12 cellular contexts compared by ENCODE assay signal in the genomic region with DNA sequence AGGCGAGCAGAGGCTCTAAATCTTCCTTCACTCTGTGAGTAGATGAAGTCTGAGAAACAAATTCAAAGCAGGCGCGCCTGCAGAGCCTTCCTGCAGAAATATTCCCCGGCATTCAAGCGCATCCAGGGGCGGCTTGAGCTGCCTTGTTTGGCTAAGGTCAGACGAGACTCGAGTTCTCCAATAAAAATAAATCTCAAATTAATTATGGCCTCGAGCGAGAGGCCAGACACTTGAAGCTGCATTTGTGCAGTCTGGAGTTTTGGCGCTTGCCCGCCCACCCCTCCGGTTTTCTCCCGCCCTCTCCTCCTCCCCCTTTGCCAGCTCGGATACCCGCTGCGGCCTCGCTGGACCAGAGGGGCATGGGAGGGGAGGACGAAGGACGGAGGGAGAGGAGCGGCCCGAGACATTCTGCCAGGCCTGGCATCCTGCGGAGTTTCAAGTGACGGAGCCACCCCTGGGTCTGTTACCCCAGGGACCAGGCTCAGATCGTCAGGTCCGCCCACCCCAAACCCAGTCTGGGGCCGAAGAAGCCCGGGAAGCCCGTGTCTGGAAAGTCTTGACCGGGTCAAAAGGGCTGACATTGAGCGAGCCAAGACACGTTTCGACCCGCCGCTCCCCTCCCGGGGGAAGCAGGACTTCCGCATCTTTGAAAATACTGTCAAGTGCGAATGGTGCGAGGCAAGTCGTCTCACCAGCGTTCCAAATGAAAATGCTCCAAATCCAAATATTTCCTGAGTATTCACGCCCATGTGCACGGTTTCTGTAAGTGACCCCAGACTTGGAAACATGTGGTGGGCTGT. TPM values are rescaled to one million over a fixed set of nuclear protein-coding genes. Genes with fewer than 3 reads are reported as not detected.
DNase-seq lines count a peak whose midpoint lies in the region; ATAC-seq and TF ChIP-seq lines count a peak whose summit lies in the region.
"Had no signal": no experiment of that assay in that cellular context is flagged by ENCODE, and none has a peak within 500 bp of the region (broad histone marks: within the 10 kb centered on the region; RNA-seq: fewer than 3 reads in every experiment).

No MANE protein-coding gene starts in this region.

- no peaks in the 10 kb centered on the region for H3K9me3 Mint-ChIP-seq in activated naive CD4-positive, alpha-beta T cell treated with anti-CD3 and anti-CD28 coated beads, Interleukin-2, amount 50 U/mL, for 72 hours

- no peak for ATAC-seq in activated naive CD4-positive, alpha-beta T cell treated with anti-CD3 and anti-CD28 coated beads, Interleukin-2, amount 50 U/mL, for 72 hours
- ATAC-seq: left colon had no signal

- H3K4me3 ChIP-seq in breast epithelium (peak overlapping the region; percentile 12 to 54 (median 30)), mammary epithelial cell (replicated peaks in 1 of 3; ENCODE audit: insufficient read depth in 1 of 3, low read depth in 2 of 3, low read length in 3 of 3) (no peak overlapping the region), fibroblast of lung (replicated peaks in 1 of 4; ENCODE audit: control extremely low read depth in 1 of 4, insufficient read depth in 1 of 4, low read depth in 3 of 4, low read length in 4 of 4) (no peak overlapping the region), muscle layer of duodenum (ENCODE audit: low read depth in 1 of 2, low read length in 2 of 2) (peak overlapping the region; percentile 26 to 40), vagina (peak overlapping the region; percentile 3 to 18)

- BruUV-seq in mammary epithelial cell (replicated peaks; lab: Mats Ljungman, UMichigan), result no TSS peak

- intact Hi-C loops in breast epithelium (cut with DNase I; ENCODE audit: low total_unique reads) (no loop called here), mammary epithelial cell (cut with micrococcal nuclease) (loop anchor here (5.0 kb wide), 1 partner anchor 658 kb away; no protein-coding TSS in a partner anchor), vagina (cut with DNase I) (no loop called here)

- CTCF ChIA-PET in mammary epithelial cell (lab: Charles Lee; ENCODE audit: low non-redundant PET), result no interaction called here

- H3K27me3 ChIP-seq in breast epithelium (peaks cover 3 to 91% of the 10 kb centered on the region in 2 donors), mammary epithelial cell (ENCODE audit: insufficient read depth, low read length) (peaks cover 35% of the 10 kb centered on the region), fibroblast of lung (ENCODE audit: control insufficient read depth, insufficient read depth, low read length) (peaks cover 40% of the 10 kb centered on the region), muscle layer of duodenum (ENCODE audit: low read depth, low read length) (peaks cover 54% of the 10 kb centered on the region), vagina (peaks cover 3% of the 10 kb centered on the region)

- no peaks in the 10 kb centered on the region for H3K36me3 ChIP-seq in breast epithelium
- H3K36me3 ChIP-seq in mammary epithelial cell (ENCODE audit: insufficient read depth, low read length), result no peaks in the 10 kb centered on the region
- H3K36me3 ChIP-seq in fibroblast of lung (ENCODE audit: control insufficient read depth, insufficient read depth, low read length), result no peaks in the 10 kb centered on the region
- no peaks in the 10 kb centered on the region for H3K36me3 ChIP-seq in muscle layer of duodenum (ENCODE audit: control insufficient read depth in 1 of 2, insufficient read depth in 2 of 2, low read length in 2 of 2)
- no peaks in the 10 kb centered on the region for H3K36me3 ChIP-seq in vagina
- H3K36me3 ChIP-seq: Peyer's patch had no signal

- H2AFZ ChIP-seq in mammary epithelial cell (ENCODE audit: low read depth, low read length) (no peak overlapping the region), fibroblast of lung (ENCODE audit: low read length) (peak overlapping the region; percentile 30)

- H3K79me2 ChIP-seq in mammary epithelial cell (ENCODE audit: insufficient read depth, low read length) (peaks cover 7% of the 10 kb centered on the region), fibroblast of lung (ENCODE audit: control insufficient read depth, insufficient read depth, low read length) (no peaks in the 10 kb centered on the region)

- no peaks in the 10 kb centered on the region for H4K20me1 ChIP-seq in mammary epithelial cell (ENCODE audit: insufficient read depth, low read length)
- H4K20me1 ChIP-seq in fibroblast of lung (ENCODE audit: control insufficient read depth, extremely low read depth, insufficient read depth, low read length), result no peaks in the 10 kb centered on the region

- H3K4me1 ChIP-seq in breast epithelium, result peaks cover 5 to 9% of the 10 kb centered on the region in 2 donors
- peaks cover 14% of the 10 kb centered on the region for H3K4me1 ChIP-seq in mammary epithelial cell (ENCODE audit: insufficient read depth, low read length)
- peaks cover 12% of the 10 kb centered on the region for H3K4me1 ChIP-seq in fibroblast of lung (ENCODE audit: control insufficient read depth, extremely low read depth, insufficient read depth, low read length)
- peaks cover 0 to 56% of the 10 kb centered on the region in 2 donors for H3K4me1 ChIP-seq in muscle layer of duodenum (ENCODE audit: control insufficient read depth in 1 of 2, insufficient read depth in 2 of 2, low read length in 2 of 2)
- peaks cover 42% of the 10 kb centered on the region for H3K4me1 ChIP-seq in vagina

- H3K27ac ChIP-seq in breast epithelium, result peak overlapping the region in 1 of 2 donors; percentile 5
- no peak overlapping the region for H3K27ac ChIP-seq in mammary epithelial cell (ENCODE audit: insufficient read depth, low read depth, low read length)
- H3K27ac ChIP-seq in fibroblast of lung (ENCODE audit: insufficient read depth, low read length), result no peak overlapping the region
- H3K27ac ChIP-seq in muscle layer of duodenum (ENCODE audit: low read length), result no peak overlapping the region
- H3K27ac ChIP-seq in vagina, result peak overlapping the region; percentile 37

- no peak overlapping the region for H3K4me2 ChIP-seq in mammary epithelial cell (ENCODE audit: insufficient read depth, low read depth, low read length)
- no peak overlapping the region for H3K4me2 ChIP-seq in fibroblast of lung (ENCODE audit: extremely low read depth, insufficient read depth, low read length)

- H3K9me3 ChIP-seq in breast epithelium (no peaks in the 10 kb centered on the region), mammary epithelial cell (replicated peaks; ENCODE audit: insufficient read depth, low read length) (no peaks in the 10 kb centered on the region), fibroblast of lung (ENCODE audit: control insufficient read depth, insufficient read depth, low read depth, low read length) (no peaks in the 10 kb centered on the region), muscle layer of duodenum (ENCODE audit: control insufficient read depth in 1 of 2, low read length in 2 of 2) (no peaks in the 10 kb centered on the region), vagina (no peaks in the 10 kb centered on the region)
- H3K9me3 ChIP-seq: Peyer's patch had no signal

- in situ Hi-C loops in mammary epithelial cell (cut with MboI; ENCODE audit: low sequenced_read_pairs in 2 of 2), result no loop called here

- no peaks in the 10 kb centered on the region for H3K36me3 Mint-ChIP-seq in activated naive CD4-positive, alpha-beta T cell treated with anti-CD3 and anti-CD28 coated beads, Interleukin-2, amount 50 U/mL, for 72 hours

- no peak for DNase-seq in breast epithelium (ENCODE audit: low spot score in 2 of 2)
- DNase-seq in mammary epithelial cell, result no peak
- peak in 1 of 2 donors; percentile 26 for DNase-seq in fibroblast of lung (ENCODE audit: low read depth in 2 of 2)
- no peak for DNase-seq in vagina (ENCODE audit: extremely low spot score in 2 of 2)
- DNase-seq in iPS-NIHi7 (ENCODE audit: extremely low spot score), result no peak
- DNase-seq in T-helper 2 cell, result no peak
- no peak for DNase-seq in activated naive CD4-positive, alpha-beta T cell treated with anti-CD3 and anti-CD28 coated beads, Interleukin-2, amount 50 U/mL, for 72 hours (ENCODE audit: low spot score in 2 of 2)
- DNase-seq: activated effector memory CD4-positive, alpha-beta T cell treated with anti-CD3 and anti-CD28 coated beads, Interleukin-2, amount 50 U/mL, for 16 hours; left colon; NCI-H1048 had no signal

- no peak for TF ChIP-seq CTCF in breast epithelium (IDR thresholded peaks at IDR 0.05)
- no peak for TF ChIP-seq CTCF in mammary epithelial cell (conservative IDR thresholded peaks at IDR 0.05 in 1 of 2, IDR thresholded peaks at IDR 0.05 in 1 of 2; ENCODE audit: extremely low read depth in 1 of 2, insufficient read depth in 1 of 2, low read depth in 1 of 2, low read length in 2 of 2)
- TF ChIP-seq CTCF in fibroblast of lung (conservative IDR thresholded peaks at IDR 0.05 in 1 of 2, IDR thresholded peaks at IDR 0.05 in 1 of 2; ENCODE audit: low read depth in 1 of 2, low read length in 2 of 2), result no peak
- TF ChIP-seq CTCF in vagina (IDR thresholded peaks at IDR 0.05), result no peak

- TF ChIP-seq POLR2A in breast epithelium (IDR thresholded peaks at IDR 0.05) (no peak), vagina (IDR thresholded peaks at IDR 0.05) (no peak)

- H3K27ac Mint-ChIP-seq in activated naive CD4-positive, alpha-beta T cell treated with anti-CD3 and anti-CD28 coated beads, Interleukin-2, amount 50 U/mL, for 72 hours, result no peak overlapping the region

- 43% methylated on average over 20 of the region's 43 CpGs for WGBS in mammary epithelial cell (ENCODE audit: low coverage, missing lambda C conversion rate)

- dilution Hi-C loops in mammary epithelial cell (cut with HindIII; ENCODE audit: low sequenced_read_pairs), result loop anchor here (5.0 kb wide), 2 partner anchors 37 to 102 kb away; no protein-coding TSS in a partner anchor

- H3K9ac ChIP-seq in mammary epithelial cell (ENCODE audit: insufficient read depth, low read length) (no peak overlapping the region), fibroblast of lung (ENCODE audit: insufficient read depth, low read length) (no peak overlapping the region)

RNA-seq across cellular contexts. Expression of a gene that starts 3.7 kb away (rescaled TPM):
- total RNA-seq in breast epithelium, result 10 to 100 TPM; 23.9 to 62.2 (median 46.2) TPM
- total RNA-seq in mammary epithelial cell, result 1 to 10 TPM in 1 of 2 donors, under 1 TPM in 1; 0.67 to 1.6 TPM
- 7.1 TPM for polyA plus RNA-seq in mammary epithelial cell
- 40.9 TPM for polyA minus RNA-seq in mammary epithelial cell
- total RNA-seq in fibroblast of lung, result 2.5 and 5.6 TPM in 2 replicates
- 3.7 and 3.9 TPM in 2 replicates for polyA plus RNA-seq in fibroblast of lung
- 3.3 and 4.6 TPM in 2 replicates for polyA plus RNA-seq in fibroblast of lung (2012)
- 12.1 and 15.7 TPM in 2 replicates for polyA minus RNA-seq in fibroblast of lung (ENCODE audit: low replicate concordance)
- total RNA-seq in vagina, result 29.5 TPM
- total RNA-seq in activated naive CD4-positive, alpha-beta T cell treated with anti-CD3 and anti-CD28 coated beads, Interleukin-2, amount 50 U/mL, for 72 hours, result 10 to 100 TPM; 44.4 to 69.4 TPM

Comparison
In these comparisons a context has a peak if more than half of its experiments do, and no peak if none do; other contexts are left out.
1. H3K4me3 ChIP-seq: peak in breast epithelium (3 of 3), muscle layer of duodenum (2 of 2) and vagina (2 of 2); none in mammary epithelial cell (0 of 3) and fibroblast of lung (0 of 4).